Comparison of ENCODE assay signal across 16 cellular contexts in the genomic region with DNA sequence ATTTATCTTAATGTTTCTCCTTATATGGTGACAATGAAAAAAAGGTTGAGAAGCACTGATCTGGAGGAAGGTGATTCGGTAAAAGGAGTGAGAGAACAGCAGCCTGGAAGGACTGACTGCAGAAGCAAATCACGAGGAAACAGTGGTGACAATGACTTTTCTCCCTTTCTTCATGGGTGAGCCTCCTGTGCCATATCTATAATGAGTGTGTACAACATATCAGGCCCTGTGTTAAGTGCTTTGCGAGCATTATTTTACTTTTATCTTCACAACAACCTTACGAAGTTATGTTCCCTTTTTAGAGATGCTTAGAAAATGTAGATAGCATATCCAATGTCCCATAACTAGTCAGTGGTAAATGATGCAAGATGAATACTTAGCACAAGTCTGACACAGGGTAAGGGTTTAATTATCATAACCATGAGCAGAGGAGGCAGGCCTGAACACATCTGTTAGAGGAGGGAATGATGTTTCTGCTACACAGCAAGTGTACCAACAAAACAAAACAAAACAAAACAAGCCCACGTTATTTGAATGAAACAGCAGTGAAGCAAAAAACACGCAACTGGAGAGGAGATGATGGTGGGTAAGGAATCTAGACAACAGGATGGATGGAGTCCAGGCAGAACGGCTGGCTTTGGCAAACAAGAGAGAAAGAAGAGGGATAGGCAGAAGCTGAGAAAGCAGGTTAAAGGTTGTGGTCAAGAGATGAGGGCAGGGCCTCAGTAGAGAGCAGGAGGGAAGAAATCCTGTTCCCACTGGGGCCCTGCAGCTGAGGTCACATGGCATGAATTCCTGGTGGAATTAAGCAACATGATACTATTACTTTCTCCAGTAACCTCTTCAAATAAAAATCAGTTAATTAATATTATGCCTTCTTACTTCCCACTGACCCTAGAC. TPM values are rescaled to one million over a fixed set of nuclear protein-coding genes. Genes with fewer than 3 reads are reported as not detected.
DNase-seq lines count a peak whose midpoint lies in the region; ATAC-seq, FAIRE-seq and TF ChIP-seq lines count a peak whose summit lies in the region.
"Had no signal": no experiment of that assay in that cellular context is flagged by ENCODE, and none has a peak within 500 bp of the region (broad histone marks: within the 10 kb centered on the region; RNA-seq: fewer than 3 reads in every experiment).

No MANE protein-coding gene starts in this region.

- H3K27me3 ChIP-seq in heart left ventricle: no peaks in the 10 kb centered on the region
- no peaks in the 10 kb centered on the region for H3K27me3 ChIP-seq in bronchial epithelial cell (ENCODE audit: control insufficient read depth, insufficient read depth, low read length)
- no peaks in the 10 kb centered on the region for H3K27me3 ChIP-seq in hepatocyte
- H3K27me3 ChIP-seq: gastrocnemius medialis had no signal

- peaks cover 58% of the 10 kb centered on the region for H3K27me3 Mint-ChIP-seq in activated T-cell treated with anti-CD3 and anti-CD28 coated beads, Interleukin-2, amount 50 U/mL, for 24 hours
- no peaks in the 10 kb centered on the region for H3K27me3 Mint-ChIP-seq in endothelial cell (ENCODE audit: unreplicated experiment)

- H3K4me1 ChIP-seq in heart left ventricle: peaks cover 0 to 26% (median 18%) of the 10 kb centered on the region in 12 donors
- H3K4me1 ChIP-seq in hepatocyte (ENCODE audit: insufficient read depth): peaks cover 31% of the 10 kb centered on the region

- no peak for FAIRE-seq in bronchial epithelial cell (lab: Jason Lieb, UNC)

- DNase-seq in heart left ventricle: no peak
- no peak for DNase-seq in cardiac septum (ENCODE audit: low spot score)
- peak; percentile 90 for DNase-seq in bronchial epithelial cell (ENCODE audit: low read depth)
- no peak for DNase-seq in hepatocyte (ENCODE audit: low spot score)
- no peak for DNase-seq in ecto neural progenitor cell (ENCODE audit: low spot score)
- no peak for DNase-seq in NCI-H1930 (lab: John Stamatoyannopoulos, UW)
- no peak for DNase-seq in activated T-cell treated with anti-CD3 and anti-CD28 coated beads, Interleukin-2, amount 50 U/mL, for 24 hours
- no peak for DNase-seq in endothelial cell (ENCODE audit: low spot score)
- DNase-seq: activated CD8-positive, alpha-beta T cell treated with anti-CD3 and anti-CD28 coated beads, Interleukin-2, amount 10 ng/mL, durations not matched to agents 7 days and 5 days; activated naive CD4-positive, alpha-beta T cell treated with anti-CD3 and anti-CD28 coated beads, Interleukin-2, amount 10 ng/mL, durations not matched to agents 7 days and 5 days; DMS79 treated with DMSO at 0.1 percent for 48 hours; gastrocnemius medialis; H9; NCI-H1092 treated with DMSO at 0.1 percent for 48 hours; NCI-H524 treated with DMSO at 0.1 percent for 48 hours; T-helper 9 cell had no signal

- 48 to 52% (median 48%) methylated on average over 7 of the region's 7 CpGs for WGBS in heart left ventricle, 4 donors
- 73% methylated on average over 7 of the region's 7 CpGs for WGBS in hepatocyte (ENCODE audit: low lambda C conversion rate, missing lambda C conversion rate)

- no peak for TF ChIP-seq POLR2A in heart left ventricle (IDR thresholded peaks at IDR 0.05)

- intact Hi-C loops in heart left ventricle (cut with DNase I) (no loop called here), cardiac septum (cut with DNase I) (no loop called here)

- no peaks in the 10 kb centered on the region for H4K20me1 ChIP-seq in hepatocyte (ENCODE audit: insufficient read depth, poor library complexity, severe bottlenecking)

- no peak overlapping the region for H3K27ac Mint-ChIP-seq in activated T-cell treated with anti-CD3 and anti-CD28 coated beads, Interleukin-2, amount 50 U/mL, for 24 hours
- no peak overlapping the region for H3K27ac Mint-ChIP-seq in endothelial cell (ENCODE audit: unreplicated experiment)
- H3K27ac Mint-ChIP-seq: activated CD8-positive, alpha-beta T cell treated with anti-CD3 and anti-CD28 coated beads, Interleukin-2, amount 10 ng/mL, durations not matched to agents 7 days and 5 days; activated naive CD4-positive, alpha-beta T cell treated with anti-CD3 and anti-CD28 coated beads, Interleukin-2, amount 10 ng/mL, durations not matched to agents 7 days and 5 days had no signal

- no peaks in the 10 kb centered on the region for H3K4me1 Mint-ChIP-seq in activated T-cell treated with anti-CD3 and anti-CD28 coated beads, Interleukin-2, amount 50 U/mL, for 24 hours (ENCODE audit: low read depth)
- peaks cover 9% of the 10 kb centered on the region for H3K4me1 Mint-ChIP-seq in endothelial cell (ENCODE audit: unreplicated experiment)
- H3K4me1 Mint-ChIP-seq: activated naive CD4-positive, alpha-beta T cell treated with anti-CD3 and anti-CD28 coated beads, Interleukin-2, amount 10 ng/mL, durations not matched to agents 7 days and 5 days had no signal

- H3K79me2 ChIP-seq in hepatocyte: peaks cover 86% of the 10 kb centered on the region

- TF ChIP-seq CTCF in heart left ventricle (IDR thresholded peaks at IDR 0.05): no peak
- no peak for TF ChIP-seq CTCF in bronchial epithelial cell (IDR thresholded peaks at IDR 0.05; ENCODE audit: insufficient read depth, low read length, severe bottlenecking)
- no peak for TF ChIP-seq CTCF in hepatocyte (IDR thresholded peaks at IDR 0.05; ENCODE audit: poor library complexity)
- TF ChIP-seq CTCF in endothelial cell (IDR thresholded peaks at IDR 0.05; ENCODE audit: unreplicated experiment): no peak

- H3K36me3 ChIP-seq in heart left ventricle: no peaks in the 10 kb centered on the region
- H3K36me3 ChIP-seq in bronchial epithelial cell (ENCODE audit: control insufficient read depth, insufficient read depth, low read length): peaks cover 1% of the 10 kb centered on the region
- H3K36me3 ChIP-seq in hepatocyte (replicated peaks; ENCODE audit: insufficient read depth, low read depth): no peaks in the 10 kb centered on the region
- H3K36me3 ChIP-seq: gastrocnemius medialis had no signal

- H3K4me3 Mint-ChIP-seq in activated T-cell treated with anti-CD3 and anti-CD28 coated beads, Interleukin-2, amount 50 U/mL, for 24 hours: no peak overlapping the region
- H3K4me3 Mint-ChIP-seq in endothelial cell (ENCODE audit: unreplicated experiment): no peak overlapping the region
- H3K4me3 Mint-ChIP-seq: activated CD8-positive, alpha-beta T cell treated with anti-CD3 and anti-CD28 coated beads, Interleukin-2, amount 10 ng/mL, durations not matched to agents 7 days and 5 days; activated naive CD4-positive, alpha-beta T cell treated with anti-CD3 and anti-CD28 coated beads, Interleukin-2, amount 10 ng/mL, durations not matched to agents 7 days and 5 days; H9 had no signal

- H3K4me3 ChIP-seq in heart left ventricle: no peak overlapping the region
- H3K4me3 ChIP-seq in bronchial epithelial cell (ENCODE audit: low read depth, low read length): no peak overlapping the region
- H3K4me3 ChIP-seq in hepatocyte: no peak overlapping the region
- H3K4me3 ChIP-seq: gastrocnemius medialis had no signal

- H3K9me3 ChIP-seq in heart left ventricle (peaks cover 0 to 8% (median 0%) of the 10 kb centered on the region in 12 donors), hepatocyte (ENCODE audit: low read depth) (no peaks in the 10 kb centered on the region)
- H3K9me3 ChIP-seq: gastrocnemius medialis had no signal

- no peaks in the 10 kb centered on the region for H3K36me3 Mint-ChIP-seq in activated T-cell treated with anti-CD3 and anti-CD28 coated beads, Interleukin-2, amount 50 U/mL, for 24 hours (ENCODE audit: low read depth)
- no peaks in the 10 kb centered on the region for H3K36me3 Mint-ChIP-seq in endothelial cell (ENCODE audit: low read depth, unreplicated experiment)
- H3K36me3 Mint-ChIP-seq: activated naive CD4-positive, alpha-beta T cell treated with anti-CD3 and anti-CD28 coated beads, Interleukin-2, amount 10 ng/mL, durations not matched to agents 7 days and 5 days had no signal

- H3K27ac ChIP-seq in heart left ventricle: peak overlapping the region in 1 of 12 donors; percentile 1
- H3K27ac ChIP-seq in hepatocyte: peak overlapping the region; percentile 75
- H3K27ac ChIP-seq: gastrocnemius medialis had no signal

- H3K4me2 ChIP-seq in hepatocyte: peak overlapping the region; percentile 43

- ATAC-seq in heart left ventricle: peak in 3 of 4 donors; percentile 60 to 79 (median 61)
- ATAC-seq: activated CD8-positive, alpha-beta T cell treated with anti-CD3 and anti-CD28 coated beads, Interleukin-2, amount 10 ng/mL, durations not matched to agents 7 days and 5 days; gastrocnemius medialis had no signal

- H3K9me3 Mint-ChIP-seq in activated T-cell treated with anti-CD3 and anti-CD28 coated beads, Interleukin-2, amount 50 U/mL, for 24 hours: no peaks in the 10 kb centered on the region
- H3K9me3 Mint-ChIP-seq in endothelial cell (ENCODE audit: unreplicated experiment): no peaks in the 10 kb centered on the region
- H3K9me3 Mint-ChIP-seq: activated naive CD4-positive, alpha-beta T cell treated with anti-CD3 and anti-CD28 coated beads, Interleukin-2, amount 10 ng/mL, durations not matched to agents 7 days and 5 days; H9 had no signal

- no peak overlapping the region for H2AFZ ChIP-seq in hepatocyte

- H3K9me2 ChIP-seq in hepatocyte (replicated peaks; ENCODE audit: insufficient read depth): no peaks in the 10 kb centered on the region

RNA-seq across cellular contexts. Expression of a gene that starts 29.6 kb away (rescaled TPM):
- total RNA-seq in heart left ventricle (10 to 100 TPM; 27.2 to 80.2 (median 44.6) TPM), cardiac septum (38.8 TPM), bronchial epithelial cell (75.3 and 88.3 TPM in 2 replicates), hepatocyte (97.0 and 108 TPM in 2 replicates), endothelial cell (ENCODE audit: unreplicated experiment) (26.2 TPM)
- polyA plus RNA-seq in heart left ventricle (10 to 100 TPM in 1 of 2 donors, 1 to 10 TPM in 1; 7.7 to 47.3 TPM), hepatocyte (49.6 and 51.9 TPM in 2 replicates)
- total RNA-seq: activated CD8-positive, alpha-beta T cell treated with anti-CD3 and anti-CD28 coated beads, Interleukin-2, amount 10 ng/mL, durations not matched to agents 7 days and 5 days had no signal
